In the genomic region with DNA sequence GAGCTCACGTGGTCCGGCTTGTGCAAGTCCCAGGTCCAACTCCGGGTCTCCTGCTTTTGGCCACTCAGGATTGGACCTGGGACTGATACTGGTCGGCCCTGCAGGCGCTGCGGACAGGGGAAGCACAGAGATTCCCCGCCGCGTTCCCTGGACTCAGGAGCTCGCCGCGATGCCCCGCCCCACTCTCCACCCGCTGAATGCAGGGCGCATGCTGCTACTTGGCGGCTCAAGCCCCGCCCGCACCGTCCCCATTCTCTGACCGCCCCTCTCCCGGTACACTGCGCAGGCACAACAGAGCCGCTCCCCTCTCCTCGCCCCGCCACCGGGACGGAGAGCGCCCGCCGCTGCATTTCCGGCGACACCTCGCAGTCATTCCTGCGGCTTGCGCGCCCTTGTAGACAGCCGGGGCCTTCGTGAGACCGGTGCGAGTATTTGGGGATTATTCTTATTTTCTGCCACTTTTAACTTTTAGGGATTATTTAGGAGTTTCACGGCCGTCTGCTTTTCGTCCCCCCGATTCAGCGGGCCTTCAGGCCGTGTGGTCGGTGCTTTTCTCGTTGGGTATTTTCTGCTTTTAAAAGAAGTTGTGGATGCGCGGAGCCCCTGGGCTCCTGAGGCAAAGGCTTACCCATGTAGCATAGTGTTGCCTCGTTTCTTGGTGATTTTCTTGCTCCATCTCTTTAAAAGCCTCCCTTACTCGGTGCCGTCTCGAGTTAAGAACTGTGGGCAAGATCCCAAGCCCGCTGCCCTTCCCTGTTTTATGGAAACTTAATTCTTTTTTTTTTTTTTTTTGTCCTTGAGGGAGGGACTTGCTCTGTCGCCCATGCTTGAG, we compare ENCODE assay signal across 1 cellular context.
TF ChIP-seq lines count a peak whose summit lies in the region.

A gene (plus strand): TSS at position 251 of the 832 bp plus-strand sequence. CDS start 1,544 bp downstream, outside the sequence.

TF ChIP-seq in K562, 482 proteins besides CTCF, POLR2A, EP300 and RAD21 (continued from another document and continues in another):
- TF ChIP-seq, protein P1, sequence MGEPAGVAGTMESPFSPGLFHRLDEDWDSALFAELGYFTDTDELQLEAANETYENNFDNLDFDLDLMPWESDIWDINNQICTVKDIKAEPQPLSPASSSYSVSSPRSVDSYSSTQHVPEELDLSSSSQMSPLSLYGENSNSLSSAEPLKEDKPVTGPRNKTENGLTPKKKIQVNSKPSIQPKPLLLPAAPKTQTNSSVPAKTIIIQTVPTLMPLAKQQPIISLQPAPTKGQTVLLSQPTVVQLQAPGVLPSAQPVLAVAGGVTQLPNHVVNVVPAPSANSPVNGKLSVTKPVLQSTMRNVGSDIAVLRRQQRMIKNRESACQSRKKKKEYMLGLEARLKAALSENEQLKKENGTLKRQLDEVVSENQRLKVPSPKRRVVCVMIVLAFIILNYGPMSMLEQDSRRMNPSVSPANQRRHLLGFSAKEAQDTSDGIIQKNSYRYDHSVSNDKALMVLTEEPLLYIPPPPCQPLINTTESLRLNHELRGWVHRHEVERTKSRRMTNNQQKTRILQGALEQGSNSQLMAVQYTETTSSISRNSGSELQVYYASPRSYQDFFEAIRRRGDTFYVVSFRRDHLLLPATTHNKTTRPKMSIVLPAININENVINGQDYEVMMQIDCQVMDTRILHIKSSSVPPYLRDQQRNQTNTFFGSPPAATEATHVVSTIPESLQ (CRISPR knock-in tag; IDR thresholded peaks at IDR 0.05) = no peak
- no peak for TF ChIP-seq RFX1 (IDR thresholded peaks at IDR 0.05)
- peak; percentile 40 for TF ChIP-seq ZKSCAN1 (IDR thresholded peaks at IDR 0.05; ENCODE audit: low read depth, low read length)
- TF ChIP-seq, protein P2, sequence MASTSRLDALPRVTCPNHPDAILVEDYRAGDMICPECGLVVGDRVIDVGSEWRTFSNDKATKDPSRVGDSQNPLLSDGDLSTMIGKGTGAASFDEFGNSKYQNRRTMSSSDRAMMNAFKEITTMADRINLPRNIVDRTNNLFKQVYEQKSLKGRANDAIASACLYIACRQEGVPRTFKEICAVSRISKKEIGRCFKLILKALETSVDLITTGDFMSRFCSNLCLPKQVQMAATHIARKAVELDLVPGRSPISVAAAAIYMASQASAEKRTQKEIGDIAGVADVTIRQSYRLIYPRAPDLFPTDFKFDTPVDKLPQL (IDR thresholded peaks at IDR 0.05; ENCODE audit: extremely low read depth, insufficient read length) = peak; percentile 22
- peak; percentile 39 for TF ChIP-seq JUN (IDR thresholded peaks at IDR 0.05; ENCODE audit: borderline replicate concordance, low read depth, low read length)
- TF ChIP-seq JUN (CRISPR knock-in tag; IDR thresholded peaks at IDR 0.05; ENCODE audit: borderline replicate concordance) = 0 out of 2 replicates have a peak, but pooled peaks have one; percentile 50
- no peak for TF ChIP-seq ZNF324 (CRISPR knock-in tag; IDR thresholded peaks at IDR 0.05)
- TF ChIP-seq JUND (IDR thresholded peaks at IDR 0.05; ENCODE audit: borderline replicate concordance, low read depth, low read length) = peak; percentile 61
- peak; percentile 6; the same call in 1 of the 3 replicates for TF ChIP-seq JUND (tag; IDR thresholded peaks at IDR 0.05; ENCODE audit: borderline replicate concordance, low read depth, low read length)
- TF ChIP-seq PTRF (tag; IDR thresholded peaks at IDR 0.05) = no peak
- TF ChIP-seq, protein P3, sequence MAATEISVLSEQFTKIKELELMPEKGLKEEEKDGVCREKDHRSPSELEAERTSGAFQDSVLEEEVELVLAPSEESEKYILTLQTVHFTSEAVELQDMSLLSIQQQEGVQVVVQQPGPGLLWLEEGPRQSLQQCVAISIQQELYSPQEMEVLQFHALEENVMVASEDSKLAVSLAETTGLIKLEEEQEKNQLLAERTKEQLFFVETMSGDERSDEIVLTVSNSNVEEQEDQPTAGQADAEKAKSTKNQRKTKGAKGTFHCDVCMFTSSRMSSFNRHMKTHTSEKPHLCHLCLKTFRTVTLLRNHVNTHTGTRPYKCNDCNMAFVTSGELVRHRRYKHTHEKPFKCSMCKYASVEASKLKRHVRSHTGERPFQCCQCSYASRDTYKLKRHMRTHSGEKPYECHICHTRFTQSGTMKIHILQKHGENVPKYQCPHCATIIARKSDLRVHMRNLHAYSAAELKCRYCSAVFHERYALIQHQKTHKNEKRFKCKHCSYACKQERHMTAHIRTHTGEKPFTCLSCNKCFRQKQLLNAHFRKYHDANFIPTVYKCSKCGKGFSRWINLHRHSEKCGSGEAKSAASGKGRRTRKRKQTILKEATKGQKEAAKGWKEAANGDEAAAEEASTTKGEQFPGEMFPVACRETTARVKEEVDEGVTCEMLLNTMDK (IDR thresholded peaks at IDR 0.05; ENCODE audit: borderline replicate concordance, insufficient read depth, low read depth, low read length, poor library complexity, severe bottlenecking) = no peak
- no peak; the same call in 1 of the 2 replicates for TF ChIP-seq KDM2B (CRISPR knock-in tag; IDR thresholded peaks at IDR 0.05)
- TF ChIP-seq NELFE (IDR thresholded peaks at IDR 0.05; ENCODE audit: insufficient read depth, insufficient read length) = no peak
- TF ChIP-seq, protein P4, sequence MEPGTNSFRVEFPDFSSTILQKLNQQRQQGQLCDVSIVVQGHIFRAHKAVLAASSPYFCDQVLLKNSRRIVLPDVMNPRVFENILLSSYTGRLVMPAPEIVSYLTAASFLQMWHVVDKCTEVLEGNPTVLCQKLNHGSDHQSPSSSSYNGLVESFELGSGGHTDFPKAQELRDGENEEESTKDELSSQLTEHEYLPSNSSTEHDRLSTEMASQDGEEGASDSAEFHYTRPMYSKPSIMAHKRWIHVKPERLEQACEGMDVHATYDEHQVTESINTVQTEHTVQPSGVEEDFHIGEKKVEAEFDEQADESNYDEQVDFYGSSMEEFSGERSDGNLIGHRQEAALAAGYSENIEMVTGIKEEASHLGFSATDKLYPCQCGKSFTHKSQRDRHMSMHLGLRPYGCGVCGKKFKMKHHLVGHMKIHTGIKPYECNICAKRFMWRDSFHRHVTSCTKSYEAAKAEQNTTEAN (CRISPR knock-in tag; IDR thresholded peaks at IDR 0.05) = 0 out of 2 replicates have a peak, but pooled peaks have one; percentile 74
- TF ChIP-seq, protein P5, sequence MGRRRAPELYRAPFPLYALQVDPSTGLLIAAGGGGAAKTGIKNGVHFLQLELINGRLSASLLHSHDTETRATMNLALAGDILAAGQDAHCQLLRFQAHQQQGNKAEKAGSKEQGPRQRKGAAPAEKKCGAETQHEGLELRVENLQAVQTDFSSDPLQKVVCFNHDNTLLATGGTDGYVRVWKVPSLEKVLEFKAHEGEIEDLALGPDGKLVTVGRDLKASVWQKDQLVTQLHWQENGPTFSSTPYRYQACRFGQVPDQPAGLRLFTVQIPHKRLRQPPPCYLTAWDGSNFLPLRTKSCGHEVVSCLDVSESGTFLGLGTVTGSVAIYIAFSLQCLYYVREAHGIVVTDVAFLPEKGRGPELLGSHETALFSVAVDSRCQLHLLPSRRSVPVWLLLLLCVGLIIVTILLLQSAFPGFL (CRISPR knock-in tag; IDR thresholded peaks at IDR 0.05) = no peak
- TF ChIP-seq ZNF263 (CRISPR knock-in tag; IDR thresholded peaks at IDR 0.05; ENCODE audit: borderline replicate concordance) = no peak; the same call in 1 of the 2 replicates
- peak; percentile 95 for TF ChIP-seq POLR2B (IDR thresholded peaks at IDR 0.05; ENCODE audit: low read depth, partially characterized antibody)
- TF ChIP-seq ZFX (CRISPR knock-in tag; IDR thresholded peaks at IDR 0.05) = peak; percentile 69; the same call in 1 of the 2 replicates
- TF ChIP-seq TARDBP (IDR thresholded peaks at IDR 0.05) = no peak
- no peak for TF ChIP-seq MED1 (CRISPR knock-in tag; IDR thresholded peaks at IDR 0.05; ENCODE audit: borderline replicate concordance)
- peak; percentile 77; the same call in 1 of the 2 replicates for TF ChIP-seq PHF8 (IDR thresholded peaks at IDR 0.05; ENCODE audit: borderline replicate concordance, low read length)
- TF ChIP-seq, protein P6, sequence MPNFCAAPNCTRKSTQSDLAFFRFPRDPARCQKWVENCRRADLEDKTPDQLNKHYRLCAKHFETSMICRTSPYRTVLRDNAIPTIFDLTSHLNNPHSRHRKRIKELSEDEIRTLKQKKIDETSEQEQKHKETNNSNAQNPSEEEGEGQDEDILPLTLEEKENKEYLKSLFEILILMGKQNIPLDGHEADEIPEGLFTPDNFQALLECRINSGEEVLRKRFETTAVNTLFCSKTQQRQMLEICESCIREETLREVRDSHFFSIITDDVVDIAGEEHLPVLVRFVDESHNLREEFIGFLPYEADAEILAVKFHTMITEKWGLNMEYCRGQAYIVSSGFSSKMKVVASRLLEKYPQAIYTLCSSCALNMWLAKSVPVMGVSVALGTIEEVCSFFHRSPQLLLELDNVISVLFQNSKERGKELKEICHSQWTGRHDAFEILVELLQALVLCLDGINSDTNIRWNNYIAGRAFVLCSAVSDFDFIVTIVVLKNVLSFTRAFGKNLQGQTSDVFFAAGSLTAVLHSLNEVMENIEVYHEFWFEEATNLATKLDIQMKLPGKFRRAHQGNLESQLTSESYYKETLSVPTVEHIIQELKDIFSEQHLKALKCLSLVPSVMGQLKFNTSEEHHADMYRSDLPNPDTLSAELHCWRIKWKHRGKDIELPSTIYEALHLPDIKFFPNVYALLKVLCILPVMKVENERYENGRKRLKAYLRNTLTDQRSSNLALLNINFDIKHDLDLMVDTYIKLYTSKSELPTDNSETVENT (CRISPR knock-in tag; IDR thresholded peaks at IDR 0.05) = peak; percentile 65; the same call in 1 of the 2 replicates
- 0 out of 2 replicates have a peak, but pooled peaks have one; percentile 34 for TF ChIP-seq DNMT1 (IDR thresholded peaks at IDR 0.05)
- TF ChIP-seq CBFA2T3 (IDR thresholded peaks at IDR 0.05) = no peak
- peak; percentile 60 for TF ChIP-seq MXI1 (IDR thresholded peaks at IDR 0.05; ENCODE audit: low read depth, low read length)
- no peak; the same call in none of the 2 replicates for TF ChIP-seq MIER1 (IDR thresholded peaks at IDR 0.05; ENCODE audit: low read depth)
- no peak for TF ChIP-seq MEF2D (tag; conservative IDR thresholded peaks at IDR 0.05; ENCODE audit: low read depth)
- no peak for TF ChIP-seq ZNF224 (CRISPR knock-in tag; IDR thresholded peaks at IDR 0.05)
- TF ChIP-seq, protein P7, sequence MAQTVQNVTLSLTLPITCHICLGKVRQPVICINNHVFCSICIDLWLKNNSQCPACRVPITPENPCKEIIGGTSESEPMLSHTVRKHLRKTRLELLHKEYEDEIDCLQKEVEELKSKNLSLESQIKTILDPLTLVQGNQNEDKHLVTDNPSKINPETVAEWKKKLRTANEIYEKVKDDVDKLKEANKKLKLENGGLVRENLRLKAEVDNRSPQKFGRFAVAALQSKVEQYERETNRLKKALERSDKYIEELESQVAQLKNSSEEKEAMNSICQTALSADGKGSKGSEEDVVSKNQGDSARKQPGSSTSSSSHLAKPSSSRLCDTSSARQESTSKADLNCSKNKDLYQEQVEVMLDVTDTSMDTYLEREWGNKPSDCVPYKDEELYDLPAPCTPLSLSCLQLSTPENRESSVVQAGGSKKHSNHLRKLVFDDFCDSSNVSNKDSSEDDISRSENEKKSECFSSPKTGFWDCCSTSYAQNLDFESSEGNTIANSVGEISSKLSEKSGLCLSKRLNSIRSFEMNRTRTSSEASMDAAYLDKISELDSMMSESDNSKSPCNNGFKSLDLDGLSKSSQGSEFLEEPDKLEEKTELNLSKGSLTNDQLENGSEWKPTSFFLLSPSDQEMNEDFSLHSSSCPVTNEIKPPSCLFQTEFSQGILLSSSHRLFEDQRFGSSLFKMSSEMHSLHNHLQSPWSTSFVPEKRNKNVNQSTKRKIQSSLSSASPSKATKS (CRISPR knock-in tag; IDR thresholded peaks at IDR 0.05) = no peak
- no peak for TF ChIP-seq CBFB (CRISPR knock-in tag; IDR thresholded peaks at IDR 0.05)
- TF ChIP-seq, protein P8, sequence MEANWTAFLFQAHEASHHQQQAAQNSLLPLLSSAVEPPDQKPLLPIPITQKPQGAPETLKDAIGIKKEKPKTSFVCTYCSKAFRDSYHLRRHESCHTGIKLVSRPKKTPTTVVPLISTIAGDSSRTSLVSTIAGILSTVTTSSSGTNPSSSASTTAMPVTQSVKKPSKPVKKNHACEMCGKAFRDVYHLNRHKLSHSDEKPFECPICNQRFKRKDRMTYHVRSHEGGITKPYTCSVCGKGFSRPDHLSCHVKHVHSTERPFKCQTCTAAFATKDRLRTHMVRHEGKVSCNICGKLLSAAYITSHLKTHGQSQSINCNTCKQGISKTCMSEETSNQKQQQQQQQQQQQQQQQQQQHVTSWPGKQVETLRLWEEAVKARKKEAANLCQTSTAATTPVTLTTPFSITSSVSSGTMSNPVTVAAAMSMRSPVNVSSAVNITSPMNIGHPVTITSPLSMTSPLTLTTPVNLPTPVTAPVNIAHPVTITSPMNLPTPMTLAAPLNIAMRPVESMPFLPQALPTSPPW (CRISPR knock-in tag; IDR thresholded peaks at IDR 0.05) = peak; percentile 85
- TF ChIP-seq, protein P9, sequence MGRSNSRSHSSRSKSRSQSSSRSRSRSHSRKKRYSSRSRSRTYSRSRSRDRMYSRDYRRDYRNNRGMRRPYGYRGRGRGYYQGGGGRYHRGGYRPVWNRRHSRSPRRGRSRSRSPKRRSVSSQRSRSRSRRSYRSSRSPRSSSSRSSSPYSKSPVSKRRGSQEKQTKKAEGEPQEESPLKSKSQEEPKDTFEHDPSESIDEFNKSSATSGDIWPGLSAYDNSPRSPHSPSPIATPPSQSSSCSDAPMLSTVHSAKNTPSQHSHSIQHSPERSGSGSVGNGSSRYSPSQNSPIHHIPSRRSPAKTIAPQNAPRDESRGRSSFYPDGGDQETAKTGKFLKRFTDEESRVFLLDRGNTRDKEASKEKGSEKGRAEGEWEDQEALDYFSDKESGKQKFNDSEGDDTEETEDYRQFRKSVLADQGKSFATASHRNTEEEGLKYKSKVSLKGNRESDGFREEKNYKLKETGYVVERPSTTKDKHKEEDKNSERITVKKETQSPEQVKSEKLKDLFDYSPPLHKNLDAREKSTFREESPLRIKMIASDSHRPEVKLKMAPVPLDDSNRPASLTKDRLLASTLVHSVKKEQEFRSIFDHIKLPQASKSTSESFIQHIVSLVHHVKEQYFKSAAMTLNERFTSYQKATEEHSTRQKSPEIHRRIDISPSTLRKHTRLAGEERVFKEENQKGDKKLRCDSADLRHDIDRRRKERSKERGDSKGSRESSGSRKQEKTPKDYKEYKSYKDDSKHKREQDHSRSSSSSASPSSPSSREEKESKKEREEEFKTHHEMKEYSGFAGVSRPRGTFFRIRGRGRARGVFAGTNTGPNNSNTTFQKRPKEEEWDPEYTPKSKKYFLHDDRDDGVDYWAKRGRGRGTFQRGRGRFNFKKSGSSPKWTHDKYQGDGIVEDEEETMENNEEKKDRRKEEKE (IDR thresholded peaks at IDR 0.05; ENCODE audit: borderline replicate concordance in 1 of 2, control insufficient read depth in 1 of 2, low read depth in 2 of 2, low read length in 1 of 2) = 0 out of 4 replicates have a peak, but pooled peaks of 1 of the 2 experiments have one; percentile 34
- no peak for TF ChIP-seq ZFPM2 (CRISPR knock-in tag; IDR thresholded peaks at IDR 0.05)
- TF ChIP-seq ZNF282 (CRISPR knock-in tag; IDR thresholded peaks at IDR 0.05) = no peak
- TF ChIP-seq, protein P10, sequence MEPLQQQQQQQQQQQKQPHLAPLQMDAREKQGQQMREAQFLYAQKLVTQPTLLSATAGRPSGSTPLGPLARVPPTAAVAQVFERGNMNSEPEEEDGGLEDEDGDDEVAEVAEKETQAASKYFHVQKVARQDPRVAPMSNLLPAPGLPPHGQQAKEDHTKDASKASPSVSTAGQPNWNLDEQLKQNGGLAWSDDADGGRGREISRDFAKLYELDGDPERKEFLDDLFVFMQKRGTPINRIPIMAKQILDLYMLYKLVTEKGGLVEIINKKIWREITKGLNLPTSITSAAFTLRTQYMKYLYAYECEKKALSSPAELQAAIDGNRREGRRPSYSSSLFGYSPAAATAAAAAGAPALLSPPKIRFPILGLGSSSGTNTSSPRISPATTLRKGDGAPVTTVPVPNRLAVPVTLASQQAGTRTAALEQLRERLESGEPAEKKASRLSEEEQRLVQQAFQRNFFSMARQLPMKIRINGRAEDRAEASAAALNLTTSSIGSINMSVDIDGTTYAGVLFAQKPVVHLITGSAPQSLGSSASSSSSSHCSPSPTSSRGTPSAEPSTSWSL (CRISPR knock-in tag; IDR thresholded peaks at IDR 0.05; ENCODE audit: borderline replicate concordance) = no peak
- TF ChIP-seq CHCHD3 (CRISPR knock-in tag; IDR thresholded peaks at IDR 0.05) = no peak
